13 cellular contexts compared by ENCODE assay signal in genomic region chr3:156602424-156602823, GRCh38. TPM values are rescaled to one million over a fixed set of nuclear protein-coding genes. Genes with fewer than 3 reads are reported as not detected.
A peak's percentile ranks its signal among the peaks of the same experiment; 100 is the strongest.
DNase-seq lines count a peak whose midpoint lies in the region; ATAC-seq, FAIRE-seq and TF ChIP-seq lines count a peak whose summit lies in the region.
"Had no signal": no experiment of that assay in that cellular context is flagged by ENCODE, and none has a peak within 500 bp of the region (broad histone marks: within the 10 kb centered on the region; RNA-seq: fewer than 3 reads in every experiment).

No MANE protein-coding gene starts in this region.

- FAIRE-seq in bronchial epithelial cell (lab: Jason Lieb, UNC) (no peak), urothelium cell line (lab: Jason Lieb, UNC) (no peak)

- POLR2A ChIA-PET in A673 (lab: Charles Lee; ENCODE audit: low non-redundant PET): no interaction called here
- POLR2A ChIA-PET in RWPE1 (lab: Yijun Ruan, JAX; ENCODE audit: low non-redundant PET): no interaction called here

- CTCF ChIA-PET in A673 (lab: Charles Lee) (no interaction called here), RWPE1 (lab: Yijun Ruan, JAX) (no interaction called here)

- no peaks in the 10 kb centered on the region for H3K27me3 ChIP-seq in A673 (replicated peaks; ENCODE audit: insufficient read depth, low read depth, low read length, poor library complexity)
- no peaks in the 10 kb centered on the region for H3K27me3 ChIP-seq in bronchial epithelial cell (ENCODE audit: control insufficient read depth, insufficient read depth, low read length)
- peaks cover 0 to 8% of the 10 kb centered on the region in 2 donors for H3K27me3 ChIP-seq in left lung

- no peaks in the 10 kb centered on the region for H3K9me3 ChIP-seq in A673 (ENCODE audit: low read depth, low read length, poor library complexity, severe bottlenecking)
- no peaks in the 10 kb centered on the region for H3K9me3 ChIP-seq in left lung

- intact Hi-C loops in A673 (cut with micrococcal nuclease; ENCODE audit: unreplicated experiment): no loop called here
- intact Hi-C loops in left lung (cut with DNase I): no loop called here

- H3K27ac ChIP-seq in A673 (ENCODE audit: low read depth, low read length, poor library complexity, severe bottlenecking): peak overlapping the region; percentile 29
- H3K27ac ChIP-seq in left lung: no peak overlapping the region
- H3K27ac ChIP-seq in RWPE1: no peak overlapping the region

- no peak overlapping the region for H3K4me3 ChIP-seq in A673 (ENCODE audit: low read depth, low read length, poor library complexity, severe bottlenecking)
- no peak overlapping the region for H3K4me3 ChIP-seq in bronchial epithelial cell (ENCODE audit: low read depth, low read length)
- no peak overlapping the region for H3K4me3 ChIP-seq in left lung

- H3K4me1 ChIP-seq in A673 (ENCODE audit: insufficient read depth, low read length, poor library complexity, severe bottlenecking) (peaks cover 44% of the 10 kb centered on the region), left lung (peaks cover 0 to 21% of the 10 kb centered on the region in 2 donors)

- no TSS peak for BruUV-seq in A673 (replicated peaks; lab: Mats Ljungman, UMichigan)

- TF ChIP-seq CTCF in A673 (conservative IDR thresholded peaks at IDR 0.05; ENCODE audit: low read depth, low read length) (no peak), bronchial epithelial cell (IDR thresholded peaks at IDR 0.05; ENCODE audit: insufficient read depth, low read length, severe bottlenecking) (no peak), left lung (IDR thresholded peaks at IDR 0.05) (no peak), RWPE1 (conservative IDR thresholded peaks at IDR 0.05; ENCODE audit: low read depth) (no peak)

- no peak for DNase-seq in A673 (ENCODE audit: low spot score)
- DNase-seq in bronchial epithelial cell (ENCODE audit: low read depth): peak; percentile 84
- DNase-seq in left lung: no peak
- no peak for DNase-seq in urothelium cell line (ENCODE audit: low spot score)
- no peak for DNase-seq in 8988T
- DNase-seq in RWPE1 (ENCODE audit: low spot score): no peak
- DNase-seq: foreskin melanocyte; NCI-H1694 treated with DMSO at 0.1 percent for 48 hours; stimulated activated CD4-positive, alpha-beta T cell treated with anti-CD3 and anti-CD28 coated beads, Interleukin-4, amount 100 ng/mL, for 1 hour; T1000 had no signal

- H3K36me3 ChIP-seq in A673 (ENCODE audit: insufficient read depth, low read length, poor library complexity, severe bottlenecking) (no peaks in the 10 kb centered on the region), bronchial epithelial cell (ENCODE audit: control insufficient read depth, insufficient read depth, low read length) (no peaks in the 10 kb centered on the region), left lung (no peaks in the 10 kb centered on the region)

- ATAC-seq in GM18870 (IDR thresholded peaks at IDR 0.05; ENCODE audit: unreplicated experiment) (peak; percentile 51), HG03108 (IDR thresholded peaks at IDR 0.05; ENCODE audit: unreplicated experiment) (peak; percentile 51), left lung (no peak)
- ATAC-seq: left lobe of liver had no signal

RNA-seq across cellular contexts. Expression of gene SSR3, which starts 47.5 kb away (rescaled TPM):
- total RNA-seq in A673 (2021) (431 and 531 TPM in 2 replicates), bronchial epithelial cell (168 and 245 TPM in 2 replicates), left lung (100 to 1,000 TPM; 268 to 336 TPM)
